11 cellular contexts compared by ENCODE assay signal in the genomic region with DNA sequence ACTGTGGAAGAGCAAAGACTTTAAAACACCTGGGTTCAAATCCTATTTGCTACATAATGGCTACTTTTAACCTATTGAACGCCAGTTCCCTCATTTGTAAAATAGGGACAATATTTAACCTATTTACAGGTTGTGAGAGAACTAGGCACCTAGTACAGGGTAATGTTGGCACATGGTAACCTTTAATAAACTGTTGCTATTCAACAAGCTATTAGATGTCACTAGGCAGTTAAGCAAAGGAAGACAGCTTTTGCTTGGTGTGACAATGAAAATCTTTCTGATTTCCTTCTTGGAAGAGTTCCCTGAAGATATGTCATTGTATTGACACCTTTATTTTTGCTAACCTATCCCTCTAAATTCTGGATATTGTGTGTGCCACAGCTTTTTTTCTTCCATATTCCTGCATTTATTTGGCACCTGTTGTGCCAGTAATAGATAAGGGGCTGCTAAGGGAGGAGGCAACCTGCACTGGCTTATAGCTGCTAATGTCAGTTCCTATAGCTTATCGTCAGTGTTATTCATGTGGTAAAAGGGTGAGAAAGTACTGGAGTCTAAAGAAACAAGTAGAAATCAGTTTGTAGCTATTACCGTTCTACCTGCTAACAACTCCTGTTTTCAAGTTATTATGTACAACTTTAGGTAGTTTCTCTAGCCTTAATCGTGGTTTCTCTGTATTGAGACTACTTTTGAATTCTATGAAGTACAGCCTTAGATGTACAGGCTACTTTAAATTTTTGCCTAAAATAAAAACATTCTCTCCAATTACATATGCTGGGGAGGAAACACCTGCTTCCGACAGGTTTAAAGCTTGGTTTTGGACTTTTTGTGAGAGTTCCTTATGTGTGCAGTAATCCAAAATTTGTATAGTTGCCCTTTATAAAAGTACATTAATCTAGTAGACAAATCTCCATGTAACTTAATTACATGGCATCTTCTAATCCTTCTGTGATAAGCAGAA. TPM values are rescaled to one million over a fixed set of nuclear protein-coding genes. Genes with fewer than 3 reads are reported as not detected.
A peak's percentile ranks its signal among the peaks of the same experiment; 100 is the strongest.
DNase-seq lines count a peak whose midpoint lies in the region; ATAC-seq lines count a peak whose summit lies in the region.
"Had no signal": no experiment of that assay in that cellular context is flagged by ENCODE, and none has a peak within 500 bp of the region (broad histone marks: within the 10 kb centered on the region; RNA-seq: fewer than 3 reads in every experiment).

No MANE protein-coding gene starts in this region.

- peaks cover 51% of the 10 kb centered on the region for H3K4me1 ChIP-seq in CD8-positive, alpha-beta memory T cell (ENCODE audit: insufficient read depth, low read length)
- peaks cover 7 to 24% of the 10 kb centered on the region in 2 donors for H3K4me1 ChIP-seq in muscle layer of duodenum (ENCODE audit: control insufficient read depth in 1 of 2, insufficient read depth in 2 of 2, low read length in 2 of 2)

- peaks cover 52 to 83% (median 79%) of the 10 kb centered on the region in 3 donors for H3K4me1 Mint-ChIP-seq in CD8-positive, alpha-beta memory T cell

- ATAC-seq in HG02763 (IDR thresholded peaks at IDR 0.05; ENCODE audit: unreplicated experiment): peak; percentile 40
- peak; percentile 58 to 68 for ATAC-seq in activated naive CD4-positive, alpha-beta T cell treated with anti-CD3 and anti-CD28 coated beads, Interleukin-2, amount 50 U/mL, for 72 hours
- no peak for ATAC-seq in GM21515 (IDR thresholded peaks at IDR 0.05; ENCODE audit: unreplicated experiment)

- H3K27me3 ChIP-seq in CD8-positive, alpha-beta memory T cell (ENCODE audit: insufficient read depth, low read length, poor library complexity, severe bottlenecking): no peaks in the 10 kb centered on the region
- H3K27me3 ChIP-seq in muscle layer of duodenum (ENCODE audit: low read depth, low read length): no peaks in the 10 kb centered on the region
- H3K27me3 ChIP-seq: dorsolateral prefrontal cortex had no signal

- H3K27me3 Mint-ChIP-seq in CD8-positive, alpha-beta memory T cell: no peaks in the 10 kb centered on the region

- no peaks in the 10 kb centered on the region for H3K9me3 ChIP-seq in CD8-positive, alpha-beta memory T cell (ENCODE audit: low read length)
- no peaks in the 10 kb centered on the region for H3K9me3 ChIP-seq in muscle layer of duodenum (ENCODE audit: control insufficient read depth in 1 of 2, low read length in 2 of 2)

- no peak overlapping the region for H3K27ac ChIP-seq in CD8-positive, alpha-beta memory T cell (ENCODE audit: low read depth, low read length)
- peak overlapping the region; percentile 45 for H3K27ac ChIP-seq in muscle layer of duodenum (ENCODE audit: low read length)

- H3K4me3 ChIP-seq in CD8-positive, alpha-beta memory T cell (ENCODE audit: low read length): peak overlapping the region; percentile 4
- H3K4me3 ChIP-seq in muscle layer of duodenum (ENCODE audit: low read depth in 1 of 2, low read length in 2 of 2): no peak overlapping the region
- H3K4me3 ChIP-seq: dorsolateral prefrontal cortex had no signal

- H3K4me3 Mint-ChIP-seq in CD8-positive, alpha-beta memory T cell: peak overlapping the region in 5 of 7 donors; percentile 3 to 54 (median 19)

- peaks cover 7% of the 10 kb centered on the region for H3K36me3 ChIP-seq in CD8-positive, alpha-beta memory T cell (ENCODE audit: insufficient read depth, low read length)
- H3K36me3 ChIP-seq in muscle layer of duodenum (ENCODE audit: control insufficient read depth in 1 of 2, insufficient read depth in 2 of 2, low read length in 2 of 2): peaks cover 19 to 27% of the 10 kb centered on the region in 2 donors

- CTCF ChIA-PET in CD8-positive, alpha-beta memory T cell (lab: Charles Lee): interaction anchor here (0.6 to 1.6 kb wide), 10 partner anchors 10 to 438 kb away, joined by 3 to 6 read pairs (median 4); partner anchors contain the start of gene HIF1A

- H3K36me3 Mint-ChIP-seq in CD8-positive, alpha-beta memory T cell: peaks cover 0 to 28% (median 6%) of the 10 kb centered on the region in 3 donors
- H3K36me3 Mint-ChIP-seq in activated naive CD4-positive, alpha-beta T cell treated with anti-CD3 and anti-CD28 coated beads, Interleukin-2, amount 50 U/mL, for 72 hours: peaks cover 8 to 23% of the 10 kb centered on the region in 2 donors

- peak in 2 of 5 donors; percentile 34 to 41 for DNase-seq in CD8-positive, alpha-beta memory T cell
- DNase-seq in activated naive CD4-positive, alpha-beta T cell treated with anti-CD3 and anti-CD28 coated beads, Interleukin-2, amount 50 U/mL, for 72 hours (ENCODE audit: low spot score in 2 of 2): no peak
- DNase-seq in NCI-H526 treated with DMSO at 0.1 percent for 48 hours (lab: John Stamatoyannopoulos, UW): no peak
- DNase-seq in NCI-H1092 treated with DMSO at 0.1 percent for 48 hours (lab: John Stamatoyannopoulos, UW): no peak
- DNase-seq in NCI-H2227 treated with DMSO at 0.1 percent for 48 hours (lab: John Stamatoyannopoulos, UW): no peak
- DNase-seq: DMS53, dorsolateral prefrontal cortex, RPMI8226 had no signal

- peak overlapping the region in 7 of 8 donors; percentile 2 to 89 (median 60) for H3K27ac Mint-ChIP-seq in CD8-positive, alpha-beta memory T cell
- H3K27ac Mint-ChIP-seq in activated naive CD4-positive, alpha-beta T cell treated with anti-CD3 and anti-CD28 coated beads, Interleukin-2, amount 50 U/mL, for 72 hours: peak overlapping the region; percentile 65 to 70

- H3K9me3 Mint-ChIP-seq in CD8-positive, alpha-beta memory T cell: no peaks in the 10 kb centered on the region
- H3K9me3 Mint-ChIP-seq in activated naive CD4-positive, alpha-beta T cell treated with anti-CD3 and anti-CD28 coated beads, Interleukin-2, amount 50 U/mL, for 72 hours: no peaks in the 10 kb centered on the region

- POLR2A ChIA-PET in CD8-positive, alpha-beta memory T cell (lab: Charles Lee): interaction anchor here (0.5 to 1.3 kb wide), 5 partner anchors 8 to 448 kb away, joined by 3 to 8 read pairs (median 4); partner anchors contain the start of gene HIF1A

RNA-seq across cellular contexts. Expression of gene HIF1A, which starts 24.3 kb away (rescaled TPM):
- 100 to 1,000 TPM; 130 to 139 TPM for total RNA-seq in CD8-positive, alpha-beta memory T cell
- polyA plus RNA-seq in CD8-positive, alpha-beta memory T cell: 49.6 TPM
- total RNA-seq in activated naive CD4-positive, alpha-beta T cell treated with anti-CD3 and anti-CD28 coated beads, Interleukin-2, amount 50 U/mL, for 72 hours: 100 to 1,000 TPM; 165 to 170 TPM

RNA-seq across cellular contexts. Expression of gene SNAPC1, which starts 42.6 kb away (rescaled TPM):
- total RNA-seq in CD8-positive, alpha-beta memory T cell: 1 to 10 TPM; 7.0 to 8.5 TPM
- polyA plus RNA-seq in CD8-positive, alpha-beta memory T cell: 4.8 TPM
- 10 to 100 TPM; 10.5 to 11.4 TPM for total RNA-seq in activated naive CD4-positive, alpha-beta T cell treated with anti-CD3 and anti-CD28 coated beads, Interleukin-2, amount 50 U/mL, for 72 hours
